In genomic region chr3:151856106-151856505, GRCh38 we compare ENCODE assay signal across 22 cellular contexts. TPM values are rescaled to one million over a fixed set of nuclear protein-coding genes. Genes with fewer than 3 reads are reported as not detected.
DNase-seq lines count a peak whose midpoint lies in the region; ATAC-seq and TF ChIP-seq lines count a peak whose summit lies in the region.
"Had no signal": no experiment of that assay in that cellular context is flagged by ENCODE, and none has a peak within 500 bp of the region (broad histone marks: within the 10 kb centered on the region; RNA-seq: fewer than 3 reads in every experiment).

No MANE protein-coding gene starts in this region.

- peaks cover 24% of the 10 kb centered on the region for H3K27me3 Mint-ChIP-seq in activated T-helper 2 cell treated with anti-CD3 and anti-CD28 coated beads, Interferon-gamma antibody, Interleukin-2, Interleukin-4, amounts not matched to agents 10 μg/mL and 5 μg/mL and 100 μg/mL, durations not matched to agents 14 hours and 24 hours and 36 hours (ENCODE audit: low read depth)
- H3K27me3 Mint-ChIP-seq in activated T-helper 1 cell treated with anti-CD3 and anti-CD28 coated beads, Interleukin-12 subunit alpha, Interleukin-12 subunit beta, Interleukin-2, Interleukin-4 antibody, amounts not matched to agents 30 ng/mL and 10 ng/mL and 1 ng/mL, durations not matched to agents 14 hours and 24 hours and 36 hours (ENCODE audit: insufficient read depth): peaks cover 12% of the 10 kb centered on the region

- no peak for TF ChIP-seq CTCF in BE2C (IDR thresholded peaks at IDR 0.05; ENCODE audit: low read depth, low read length)
- TF ChIP-seq CTCF in PC-3 (conservative IDR thresholded peaks at IDR 0.05; ENCODE audit: low read depth, low read length): no peak

- peaks cover 3% of the 10 kb centered on the region for H3K9me3 Mint-ChIP-seq in activated T-helper 2 cell treated with anti-CD3 and anti-CD28 coated beads, Interferon-gamma antibody, Interleukin-2, Interleukin-4, amounts not matched to agents 10 μg/mL and 5 μg/mL and 100 μg/mL, durations not matched to agents 14 hours and 24 hours and 36 hours
- H3K9me3 Mint-ChIP-seq in activated T-helper 1 cell treated with anti-CD3 and anti-CD28 coated beads, Interleukin-12 subunit alpha, Interleukin-12 subunit beta, Interleukin-2, Interleukin-4 antibody, amounts not matched to agents 30 ng/mL and 10 ng/mL and 1 ng/mL, durations not matched to agents 14 hours and 24 hours and 36 hours: no peaks in the 10 kb centered on the region
- H3K9me3 Mint-ChIP-seq: HFFc6 had no signal

- no peaks in the 10 kb centered on the region for H3K4me1 Mint-ChIP-seq in activated T-helper 2 cell treated with anti-CD3 and anti-CD28 coated beads, Interferon-gamma antibody, Interleukin-2, Interleukin-4, amounts not matched to agents 10 μg/mL and 5 μg/mL and 100 μg/mL, durations not matched to agents 14 hours and 24 hours and 36 hours (ENCODE audit: low read depth)
- H3K4me1 Mint-ChIP-seq in activated T-helper 1 cell treated with anti-CD3 and anti-CD28 coated beads, Interleukin-12 subunit alpha, Interleukin-12 subunit beta, Interleukin-2, Interleukin-4 antibody, amounts not matched to agents 30 ng/mL and 10 ng/mL and 1 ng/mL, durations not matched to agents 14 hours and 24 hours and 36 hours (ENCODE audit: low read depth): no peaks in the 10 kb centered on the region

- ATAC-seq in PC-3: no peak

- no peak overlapping the region for H3K4me3 ChIP-seq in BE2C (ENCODE audit: low read depth, low read length)
- no peak overlapping the region for H3K4me3 ChIP-seq in PC-3 (ENCODE audit: low read length)
- H3K4me3 ChIP-seq: Peyer's patch, SK-N-MC had no signal

- no peak overlapping the region for H3K27ac ChIP-seq in PC-3 (ENCODE audit: low read length)
- H3K27ac ChIP-seq: Peyer's patch, SK-N-MC had no signal

- POLR2A ChIA-PET in PC-3 (lab: Charles Lee; ENCODE audit: unreplicated experiment): no interaction called here

- H3K79me2 ChIP-seq in PC-3 (ENCODE audit: low read length): no peaks in the 10 kb centered on the region

- H3F3A ChIP-seq in PC-3 (ENCODE audit: low read length, unreplicated experiment): no peaks in the 10 kb centered on the region

- H3K27me3 ChIP-seq in BE2C: no peaks in the 10 kb centered on the region
- H3K27me3 ChIP-seq in PC-3 (ENCODE audit: low read length): no peaks in the 10 kb centered on the region
- H3K27me3 ChIP-seq: Peyer's patch had no signal

- H4K20me1 ChIP-seq in PC-3 (ENCODE audit: low read length): no peaks in the 10 kb centered on the region

- intact Hi-C loops in PC-3 (cut with micrococcal nuclease): no loop called here
- intact Hi-C loops in activated T-helper 2 cell treated with anti-CD3 and anti-CD28 coated beads, Interferon-gamma antibody, Interleukin-2, Interleukin-4, amounts not matched to agents 10 μg/mL and 5 μg/mL and 100 μg/mL, durations not matched to agents 14 hours and 24 hours and 36 hours (cut with micrococcal nuclease): no loop called here
- intact Hi-C loops in activated T-helper 1 cell treated with anti-CD3 and anti-CD28 coated beads, Interleukin-12 subunit alpha, Interleukin-12 subunit beta, Interleukin-2, Interleukin-4 antibody, amounts not matched to agents 30 ng/mL and 10 ng/mL and 1 ng/mL, durations not matched to agents 14 hours and 24 hours and 36 hours (cut with micrococcal nuclease): no loop called here

- DNase-seq in BE2C (peak; percentile 58), COR-L47 (lab: John Stamatoyannopoulos, UW) (peak; percentile 22), NCI-H1105 treated with DMSO at 0.1 percent for 48 hours (lab: John Stamatoyannopoulos, UW) (peak; percentile 31), PC-3 (peak; percentile 44), Ammon's horn (ENCODE audit: low spot score) (no peak)
- DNase-seq in activated T-helper 2 cell treated with anti-CD3 and anti-CD28 coated beads, Interferon-gamma antibody, Interleukin-2, Interleukin-4, amounts not matched to agents 10 μg/mL and 5 μg/mL and 100 μg/mL, durations not matched to agents 14 hours and 24 hours and 36 hours (ENCODE audit: low spot score): no peak
- no peak for DNase-seq in activated T-helper 1 cell treated with anti-CD3 and anti-CD28 coated beads, Interleukin-12 subunit alpha, Interleukin-12 subunit beta, Interleukin-2, Interleukin-4 antibody, amounts not matched to agents 30 ng/mL and 10 ng/mL and 1 ng/mL, durations not matched to agents 14 hours and 24 hours and 36 hours (ENCODE audit: low spot score)
- DNase-seq: ACHN; AML-193; CD4-positive, CD25-positive, alpha-beta regulatory T cell; GOT3; HFFc6; Karpas-422; MM.1S; NCI-H2029; NCI-H446; NCI-H774; Peyer's patch; Right ventricle myocardium superior; T-helper 1 cell; T1000 had no signal

- CTCF ChIA-PET in PC-3 (lab: Charles Lee): no interaction called here

- H3K9ac ChIP-seq in PC-3 (ENCODE audit: low read length): no peak overlapping the region

- no peaks in the 10 kb centered on the region for H3K36me3 ChIP-seq in BE2C
- H3K36me3 ChIP-seq in PC-3 (ENCODE audit: low read depth, low read length): no peaks in the 10 kb centered on the region
- H3K36me3 ChIP-seq: Peyer's patch had no signal

- no peak overlapping the region for H3K4me2 ChIP-seq in PC-3 (ENCODE audit: low read length)

- no peaks in the 10 kb centered on the region for H3K9me2 ChIP-seq in PC-3 (replicated peaks; ENCODE audit: low read length)

- no TSS peak for BruUV-seq in PC-3 (replicated peaks; lab: Mats Ljungman, UMichigan)

- no peak overlapping the region for H3K4me3 Mint-ChIP-seq in activated T-helper 2 cell treated with anti-CD3 and anti-CD28 coated beads, Interferon-gamma antibody, Interleukin-2, Interleukin-4, amounts not matched to agents 10 μg/mL and 5 μg/mL and 100 μg/mL, durations not matched to agents 14 hours and 24 hours and 36 hours (ENCODE audit: low read depth)
- H3K4me3 Mint-ChIP-seq in activated T-helper 1 cell treated with anti-CD3 and anti-CD28 coated beads, Interleukin-12 subunit alpha, Interleukin-12 subunit beta, Interleukin-2, Interleukin-4 antibody, amounts not matched to agents 30 ng/mL and 10 ng/mL and 1 ng/mL, durations not matched to agents 14 hours and 24 hours and 36 hours: no peak overlapping the region
- H3K4me3 Mint-ChIP-seq: CD4-positive, CD25-positive, alpha-beta regulatory T cell; HFFc6 had no signal

- H3K9me3 ChIP-seq in BE2C: no peaks in the 10 kb centered on the region
- no peaks in the 10 kb centered on the region for H3K9me3 ChIP-seq in PC-3 (ENCODE audit: low read length)
- H3K9me3 ChIP-seq: Peyer's patch had no signal

- H3K36me3 Mint-ChIP-seq in activated T-helper 2 cell treated with anti-CD3 and anti-CD28 coated beads, Interferon-gamma antibody, Interleukin-2, Interleukin-4, amounts not matched to agents 10 μg/mL and 5 μg/mL and 100 μg/mL, durations not matched to agents 14 hours and 24 hours and 36 hours (ENCODE audit: low read depth): no peaks in the 10 kb centered on the region
- H3K36me3 Mint-ChIP-seq in activated T-helper 1 cell treated with anti-CD3 and anti-CD28 coated beads, Interleukin-12 subunit alpha, Interleukin-12 subunit beta, Interleukin-2, Interleukin-4 antibody, amounts not matched to agents 30 ng/mL and 10 ng/mL and 1 ng/mL, durations not matched to agents 14 hours and 24 hours and 36 hours (ENCODE audit: low read depth): no peaks in the 10 kb centered on the region
- H3K36me3 Mint-ChIP-seq: CD4-positive, CD25-positive, alpha-beta regulatory T cell had no signal

- peaks cover 9% of the 10 kb centered on the region for H3K4me1 ChIP-seq in BE2C
- no peaks in the 10 kb centered on the region for H3K4me1 ChIP-seq in PC-3 (ENCODE audit: insufficient read depth, low read length)
- H3K4me1 ChIP-seq: Peyer's patch had no signal

- no peak overlapping the region for H3K27ac Mint-ChIP-seq in activated T-helper 2 cell treated with anti-CD3 and anti-CD28 coated beads, Interferon-gamma antibody, Interleukin-2, Interleukin-4, amounts not matched to agents 10 μg/mL and 5 μg/mL and 100 μg/mL, durations not matched to agents 14 hours and 24 hours and 36 hours
- no peak overlapping the region for H3K27ac Mint-ChIP-seq in activated T-helper 1 cell treated with anti-CD3 and anti-CD28 coated beads, Interleukin-12 subunit alpha, Interleukin-12 subunit beta, Interleukin-2, Interleukin-4 antibody, amounts not matched to agents 30 ng/mL and 10 ng/mL and 1 ng/mL, durations not matched to agents 14 hours and 24 hours and 36 hours
- H3K27ac Mint-ChIP-seq: CD4-positive, CD25-positive, alpha-beta regulatory T cell; HFFc6 had no signal

- H2AFZ ChIP-seq in PC-3 (ENCODE audit: low read length): no peak overlapping the region

RNA-seq across cellular contexts. Expression of gene SUCNR1, which starts 17.3 kb away (rescaled TPM):
- polyA plus RNA-seq in BE2C (2012; ENCODE audit: insufficient read depth, insufficient read length, low read depth): not detected
- not detected in 2 replicates for total RNA-seq in PC-3 (2014; rRNA removed)
- not detected in 2 replicates for total RNA-seq in activated T-helper 2 cell treated with anti-CD3 and anti-CD28 coated beads, Interferon-gamma antibody, Interleukin-2, Interleukin-4, amounts not matched to agents 10 μg/mL and 5 μg/mL and 100 μg/mL, durations not matched to agents 14 hours and 24 hours and 36 hours
- total RNA-seq in activated T-helper 1 cell treated with anti-CD3 and anti-CD28 coated beads, Interleukin-12 subunit alpha, Interleukin-12 subunit beta, Interleukin-2, Interleukin-4 antibody, amounts not matched to agents 30 ng/mL and 10 ng/mL and 1 ng/mL, durations not matched to agents 14 hours and 24 hours and 36 hours: not detected in 2 replicates
- total RNA-seq: HFFc6 had no signal
- polyA plus RNA-seq: CD4-positive, CD25-positive, alpha-beta regulatory T cell had no signal

RNA-seq across cellular contexts. Expression of gene AADAC, which starts 42.2 kb away (rescaled TPM):
- polyA plus RNA-seq in BE2C (2012; ENCODE audit: insufficient read depth, insufficient read length, low read depth): not detected
- total RNA-seq in PC-3 (2014; rRNA removed): 0.18 TPM in 1 of 2 replicates, not detected in the other
- total RNA-seq in activated T-helper 2 cell treated with anti-CD3 and anti-CD28 coated beads, Interferon-gamma antibody, Interleukin-2, Interleukin-4, amounts not matched to agents 10 μg/mL and 5 μg/mL and 100 μg/mL, durations not matched to agents 14 hours and 24 hours and 36 hours: not detected in 2 replicates
- total RNA-seq in activated T-helper 1 cell treated with anti-CD3 and anti-CD28 coated beads, Interleukin-12 subunit alpha, Interleukin-12 subunit beta, Interleukin-2, Interleukin-4 antibody, amounts not matched to agents 30 ng/mL and 10 ng/mL and 1 ng/mL, durations not matched to agents 14 hours and 24 hours and 36 hours: not detected in 2 replicates
- total RNA-seq: CD4-positive, CD25-positive, alpha-beta regulatory T cell; HFFc6; Right ventricle myocardium superior had no signal
- polyA plus RNA-seq: CD4-positive, CD25-positive, alpha-beta regulatory T cell had no signal

Comparison
In these comparisons a context has a peak if more than half of its experiments do, and no peak if none do; other contexts are left out.
1. DNase-seq: peak in BE2C (single experiment), COR-L47 (single experiment), NCI-H1105 treated with DMSO at 0.1 percent for 48 hours (single experiment) and PC-3 (single experiment); none in activated T-helper 2 cell treated with anti-CD3 and anti-CD28 coated beads, Interferon-gamma antibody, Interleukin-2, Interleukin-4, amounts not matched to agents 10 μg/mL and 5 μg/mL and 100 μg/mL, durations not matched to agents 14 hours and 24 hours and 36 hours (single experiment), Ammon's horn (single experiment) and activated T-helper 1 cell treated with anti-CD3 and anti-CD28 coated beads, Interleukin-12 subunit alpha, Interleukin-12 subunit beta, Interleukin-2, Interleukin-4 antibody, amounts not matched to agents 30 ng/mL and 10 ng/mL and 1 ng/mL, durations not matched to agents 14 hours and 24 hours and 36 hours (single experiment).